Comparison of ENCODE assay signal across 16 cellular contexts in genomic region chr18:54720590-54720989, GRCh38.
DNase-seq lines count a peak whose midpoint lies in the region; ATAC-seq and TF ChIP-seq lines count a peak whose summit lies in the region.
"Had no signal": no experiment of that assay in that cellular context is flagged by ENCODE, and none has a peak within 500 bp of the region (broad histone marks: within the 10 kb centered on the region; RNA-seq: fewer than 3 reads in every experiment).

No MANE protein-coding gene starts in this region.

- H2BK120ac ChIP-seq in IMR-90 (ENCODE audit: low read depth, low read length) (no peak overlapping the region), mesenchymal stem cell (ENCODE audit: low read depth, low read length) (no peak overlapping the region)

- H4K8ac ChIP-seq in IMR-90 (ENCODE audit: low read depth in 2 of 2, low read length in 2 of 2) = no peak overlapping the region
- H4K8ac ChIP-seq in mesenchymal stem cell (ENCODE audit: low read length) = no peak overlapping the region

- H2AFZ ChIP-seq in IMR-90 (replicated peaks; ENCODE audit: low read length, poor library complexity) (no peak overlapping the region), mesenchymal stem cell (ENCODE audit: low read depth, low read length) (no peak overlapping the region)

- in situ Hi-C loops in IMR-90 (cut with MboI; ENCODE audit: low sequenced_read_pairs) = no loop called here
- in situ Hi-C loops in astrocyte of the spinal cord (cut with HindIII; ENCODE audit: low sequenced_read_pairs) = no loop called here

- CTCF ChIA-PET in IMR-90 (lab: Yijun Ruan, JAX) = interaction anchor here (0.6 kb wide), 1 partner anchor 262 kb away, joined by 3 read pairs; no protein-coding TSS in a partner anchor

- H3K27me3 ChIP-seq in IMR-90 (ENCODE audit: control insufficient read depth, insufficient read depth, low read length) = no peaks in the 10 kb centered on the region
- no peaks in the 10 kb centered on the region for H3K27me3 ChIP-seq in mesenchymal stem cell (ENCODE audit: control insufficient read depth in 1 of 2, insufficient read depth in 1 of 2, low read length in 2 of 2)
- H3K27me3 ChIP-seq in dorsolateral prefrontal cortex = no peaks in the 10 kb centered on the region
- H3K27me3 ChIP-seq: BE2C had no signal

- no peaks in the 10 kb centered on the region for H3K4me1 ChIP-seq in IMR-90 (ENCODE audit: control insufficient read depth, insufficient read depth, low read length)
- no peaks in the 10 kb centered on the region for H3K4me1 ChIP-seq in mesenchymal stem cell (ENCODE audit: control insufficient read depth, insufficient read depth, low read depth, low read length)
- H3K4me1 ChIP-seq: BE2C had no signal

- H3K79me1 ChIP-seq in IMR-90 (ENCODE audit: low read depth in 1 of 2, low read length in 2 of 2) = no peaks in the 10 kb centered on the region
- no peaks in the 10 kb centered on the region for H3K79me1 ChIP-seq in mesenchymal stem cell (replicated peaks; ENCODE audit: low read length, poor library complexity, severe bottlenecking)

- no peak for TF ChIP-seq CTCF in IMR-90 (conservative IDR thresholded peaks at IDR 0.05; ENCODE audit: low read depth, low read length)
- TF ChIP-seq CTCF in astrocyte of the spinal cord (IDR thresholded peaks at IDR 0.05; ENCODE audit: low read depth, low read length) = no peak
- TF ChIP-seq CTCF in dorsolateral prefrontal cortex (IDR thresholded peaks at IDR 0.05 in 54 of 56, conservative IDR thresholded peaks at IDR 0.05 in 2 of 56; ENCODE audit: low read depth in 1 of 56, partially characterized antibody in 56 of 56) = no peak

- H2BK12ac ChIP-seq in mesenchymal stem cell (ENCODE audit: low read length in 2 of 2) = no peak overlapping the region

- H4K5ac ChIP-seq in IMR-90 (ENCODE audit: low read depth, low read length) = no peak overlapping the region

- H3K18ac ChIP-seq in IMR-90 (ENCODE audit: low read depth, low read length) (no peak overlapping the region), mesenchymal stem cell (ENCODE audit: low read depth in 1 of 2, low read length in 2 of 2) (no peak overlapping the region)

- no peak overlapping the region for H3K4me3 ChIP-seq in IMR-90 (ENCODE audit: insufficient read depth, low read depth, low read length)
- H3K4me3 ChIP-seq in astrocyte of the spinal cord (ENCODE audit: low read depth, low read length) = no peak overlapping the region
- H3K4me3 ChIP-seq in mesenchymal stem cell (ENCODE audit: insufficient read depth in 1 of 2, low read depth in 1 of 2, low read length in 2 of 2) = no peak overlapping the region
- H3K4me3 ChIP-seq in dorsolateral prefrontal cortex = no peak overlapping the region

- peaks cover 2% of the 10 kb centered on the region; the same call in 1 of the 2 replicates for H3K9me1 ChIP-seq in IMR-90 (ENCODE audit: insufficient read depth, low read length)

- dilution Hi-C loops in IMR-90 (cut with HindIII; ENCODE audit: low sequenced_read_pairs, unreplicated experiment) = no loop called here

- peak overlapping the region; percentile 17; the same call in 1 of the 2 replicates for H3K4me2 ChIP-seq in IMR-90 (ENCODE audit: low read depth, low read length)
- H3K4me2 ChIP-seq in mesenchymal stem cell (ENCODE audit: low read length, poor library complexity, severe bottlenecking) = no peak overlapping the region

- no peak overlapping the region for H3K27ac ChIP-seq in IMR-90 (ENCODE audit: insufficient read depth, low read length)
- H3K27ac ChIP-seq in mesenchymal stem cell (ENCODE audit: low read length, poor library complexity, severe bottlenecking) = no peak overlapping the region
- H3K27ac ChIP-seq in dorsolateral prefrontal cortex = no peak overlapping the region
- H3K27ac ChIP-seq: C4-2B had no signal

- H2BK15ac ChIP-seq in IMR-90 (ENCODE audit: low read depth, low read length) = no peak overlapping the region
- no peak overlapping the region for H2BK15ac ChIP-seq in mesenchymal stem cell (ENCODE audit: low read depth, poor library complexity, severe bottlenecking)

- H3K14ac ChIP-seq in IMR-90 (replicated peaks; ENCODE audit: low read depth, low read length) (no peak overlapping the region), mesenchymal stem cell (ENCODE audit: low read length in 2 of 2) (no peak overlapping the region)

- intact Hi-C loops in IMR-90 (cut with micrococcal nuclease) = no loop called here
- intact Hi-C loops in dorsolateral prefrontal cortex (cut with DNase I) = no loop called here

- H3K9ac ChIP-seq in IMR-90 (ENCODE audit: low read depth, low read length) = no peak overlapping the region
- H3K9ac ChIP-seq in mesenchymal stem cell (ENCODE audit: low read length) = no peak overlapping the region

- peak; percentile 79 for ATAC-seq in IMR-90 (ENCODE audit: low read depth)

- H3K23ac ChIP-seq in IMR-90 (ENCODE audit: low read depth, low read length) (no peak overlapping the region), mesenchymal stem cell (ENCODE audit: low read length in 2 of 2) (no peak overlapping the region)

- DNase-seq in IMR-90 = peak; percentile 69
- peak; percentile 52 for DNase-seq in astrocyte of the spinal cord (ENCODE audit: low read depth, low spot score)
- peak; percentile 73 for DNase-seq in fibroblast of peridontal ligament (ENCODE audit: extremely low read depth)
- peak; percentile 19 for DNase-seq in mesenchymal stem cell
- no peak for DNase-seq in NCI-H1092 treated with DMSO at 0.1 percent for 48 hours (lab: John Stamatoyannopoulos, UW)
- no peak for DNase-seq in C1 segment of cervical spinal cord (lab: John Stamatoyannopoulos, UW)
- no peak for DNase-seq in dorsolateral prefrontal cortex
- no peak for DNase-seq in COLO668 (lab: John Stamatoyannopoulos, UW; ENCODE audit: unreplicated experiment)
- DNase-seq: ACHN; BE2C; CD4-positive, alpha-beta T cell; DMS153; DMS79; GDM1; H9 had no signal

- H2BK5ac ChIP-seq in IMR-90 (ENCODE audit: low read depth, low read length, poor library complexity, severe bottlenecking) (no peak overlapping the region), mesenchymal stem cell (ENCODE audit: low read depth, low read length, poor library complexity, severe bottlenecking) (no peak overlapping the region)

- no TSS peak for BruUV-seq in IMR-90 (replicated peaks; lab: Mats Ljungman, UMichigan)

- H3K9me3 ChIP-seq in IMR-90 (ENCODE audit: control insufficient read depth, insufficient read depth, low read length) (no peaks in the 10 kb centered on the region), mesenchymal stem cell (ENCODE audit: control insufficient read depth, low read length) (no peaks in the 10 kb centered on the region)
- H3K9me3 ChIP-seq: BE2C had no signal

- H2BK20ac ChIP-seq in IMR-90 (ENCODE audit: low read depth, low read length) = no peak overlapping the region

- no peak for TF ChIP-seq POLR2A in IMR-90 (IDR thresholded peaks at IDR 0.05; ENCODE audit: low read depth, low read length)

- POLR2A ChIA-PET in IMR-90 (lab: Charles Lee; ENCODE audit: unreplicated experiment) = no interaction called here

- no CpG with 5 or more reads among the region's 1 CpG for WGBS in IMR-90 (ENCODE audit: extremely low coverage in 2 of 2, insufficient read length in 1 of 2), 2 experiments
- WGBS in mesenchymal stem cell = no CpG with 5 or more reads among the region's 1 CpG

- H3K56ac ChIP-seq in IMR-90 (ENCODE audit: extremely low read depth, insufficient read depth, low read length) = no peak overlapping the region

- H4K91ac ChIP-seq in IMR-90 (ENCODE audit: insufficient read depth, low read depth, low read length) = no peak overlapping the region
- no peak overlapping the region for H4K91ac ChIP-seq in mesenchymal stem cell (ENCODE audit: low read length)

- no peaks in the 10 kb centered on the region for H4K20me1 ChIP-seq in IMR-90 (ENCODE audit: insufficient read depth, low read length)

- H3K36me3 ChIP-seq in IMR-90 (ENCODE audit: control insufficient read depth, insufficient read depth, low read length) = no peaks in the 10 kb centered on the region
- H3K36me3 ChIP-seq in mesenchymal stem cell (ENCODE audit: control insufficient read depth in 1 of 2, insufficient read depth in 2 of 2, low read depth in 1 of 2, low read length in 2 of 2) = no peaks in the 10 kb centered on the region
- H3K36me3 ChIP-seq: BE2C had no signal

- no peak overlapping the region for H2AK9ac ChIP-seq in IMR-90 (replicated peaks; ENCODE audit: low read depth, low read length, poor library complexity)

- H3K4ac ChIP-seq in IMR-90 (ENCODE audit: low read depth, low read length) (no peak overlapping the region), mesenchymal stem cell (ENCODE audit: low read depth in 1 of 2, low read length in 2 of 2) (no peak overlapping the region)

- TF ChIP-seq RAD21 in IMR-90 (IDR thresholded peaks at IDR 0.05; ENCODE audit: low read length) = no peak

- H2AK5ac ChIP-seq in IMR-90 (ENCODE audit: low read depth, low read length) (no peak overlapping the region), mesenchymal stem cell (ENCODE audit: low read length, severe bottlenecking) (no peak overlapping the region)

TF ChIP-seq in IMR-90, 13 proteins besides CTCF, POLR2A, EP300 and RAD21 (continues in another document):
- TF ChIP-seq ELK1 (IDR thresholded peaks at IDR 0.05; ENCODE audit: borderline replicate concordance, low read depth, low read length) = no peak
- TF ChIP-seq RCOR1 (IDR thresholded peaks at IDR 0.05; ENCODE audit: insufficient replicate concordance, low read length) = no peak
- no peak for TF ChIP-seq MAFK (IDR thresholded peaks at IDR 0.05; ENCODE audit: low read depth, low read length)
- TF ChIP-seq BHLHE40 (IDR thresholded peaks at IDR 0.05; ENCODE audit: low read depth, low read length) = no peak
- TF ChIP-seq CHD1 (IDR thresholded peaks at IDR 0.05; ENCODE audit: low read depth, low read length) = no peak
- no peak for TF ChIP-seq MXI1 (IDR thresholded peaks at IDR 0.05; ENCODE audit: borderline replicate concordance, low read depth, low read length)
- no peak for TF ChIP-seq FOS (IDR thresholded peaks at IDR 0.05; ENCODE audit: low read depth, low read length)
- no peak for TF ChIP-seq NFE2L2 (IDR thresholded peaks at IDR 0.05; ENCODE audit: low read depth, low read length)

Comparison
In these comparisons a context has a peak if more than half of its experiments do, and no peak if none do; other contexts are left out.
1. DNase-seq: peak in IMR-90 (single experiment), astrocyte of the spinal cord (single experiment), fibroblast of peridontal ligament (single experiment) and mesenchymal stem cell (single experiment); none in NCI-H1092 treated with DMSO at 0.1 percent for 48 hours (single experiment), C1 segment of cervical spinal cord (0 of 14), dorsolateral prefrontal cortex (0 of 10) and COLO668 (single experiment).